ENCODE assay signal across 19 cellular contexts in genomic region chr2:203175371-203175770, GRCh38.
DNase-seq lines count a peak whose midpoint lies in the region; ATAC-seq and TF ChIP-seq lines count a peak whose summit lies in the region.
"Had no signal": no experiment of that assay in that cellular context is flagged by ENCODE, and none has a peak within 500 bp of the region (broad histone marks: within the 10 kb centered on the region; RNA-seq: fewer than 3 reads in every experiment).

No MANE protein-coding gene starts in this region.

- intact Hi-C loops in PC-3 (cut with micrococcal nuclease) = no loop called here

- no peaks in the 10 kb centered on the region for H3K27me3 ChIP-seq in PC-3 (ENCODE audit: low read length)
- no peaks in the 10 kb centered on the region for H3K27me3 ChIP-seq in osteoblast (ENCODE audit: insufficient read depth, low read length)
- H3K27me3 ChIP-seq: Peyer's patch had no signal

- ATAC-seq in PC-3 (peak; percentile 40; the same call in 1 of the 2 replicates), GM18519 (IDR thresholded peaks at IDR 0.05; ENCODE audit: low FRiP score, unreplicated experiment) (no peak)
- ATAC-seq: K562 had no signal

- CTCF ChIA-PET in PC-3 (lab: Charles Lee) = no interaction called here

- BruUV-seq in PC-3 (replicated peaks; lab: Mats Ljungman, UMichigan) = no TSS peak

- H4K20me1 ChIP-seq in PC-3 (ENCODE audit: low read length) (no peaks in the 10 kb centered on the region), osteoblast (ENCODE audit: insufficient read depth, low read length) (no peaks in the 10 kb centered on the region)

- H3K27ac Mint-ChIP-seq in activated T-cell treated with anti-CD3 and anti-CD28 coated beads, Interleukin-2, amount 50 U/mL, for 24 hours = no peak overlapping the region
- H3K27ac Mint-ChIP-seq: CD4-positive, alpha-beta T cell had no signal

- peak; percentile 28 for DNase-seq in A172 (ENCODE audit: low spot score)
- no peak for DNase-seq in PC-3
- DNase-seq in caudate nucleus (lab: John Stamatoyannopoulos, UW) = peak in 3 of 61 donors; percentile 0 to 61 (median 44)
- DNase-seq in osteoblast (ENCODE audit: insufficient read length, low spot score, missing footprints) = no peak
- no peak for DNase-seq in activated T-cell treated with anti-CD3 and anti-CD28 coated beads, Interleukin-2, amount 50 U/mL, for 24 hours
- no peak for DNase-seq in cerebellar cortex (ENCODE audit: low spot score)
- no peak for DNase-seq in NCI-H748 treated with DMSO at 0.1 percent for 48 hours (lab: John Stamatoyannopoulos, UW)
- DNase-seq: Caco-2; CD4-positive, alpha-beta T cell; GF-D8; NCI-H1105 treated with DMSO at 0.1 percent for 48 hours; NCI-H1694; NCI-H2081 treated with DMSO at 0.1 percent for 48 hours; NCI-H446 treated with DMSO at 0.1 percent for 48 hours; NCI-H69; Peyer's patch had no signal

- no peak overlapping the region for H3K4me3 ChIP-seq in PC-3 (ENCODE audit: low read length)
- H3K4me3 ChIP-seq in osteoblast (ENCODE audit: insufficient read depth, low read length) = no peak overlapping the region
- H3K4me3 ChIP-seq: K562, Peyer's patch had no signal

- H3K4me1 ChIP-seq in PC-3 (ENCODE audit: insufficient read depth, low read length) (no peaks in the 10 kb centered on the region), osteoblast (ENCODE audit: insufficient read depth, low read length) (peaks cover 4% of the 10 kb centered on the region)
- H3K4me1 ChIP-seq: Caco-2, Peyer's patch had no signal

- peaks cover 6% of the 10 kb centered on the region for H3K4me1 Mint-ChIP-seq in activated T-cell treated with anti-CD3 and anti-CD28 coated beads, Interleukin-2, amount 50 U/mL, for 24 hours (ENCODE audit: low read depth)

- POLR2A ChIA-PET in PC-3 (lab: Charles Lee; ENCODE audit: unreplicated experiment) = interaction anchor here (0.6 kb wide), 1 partner anchor 595 kb away, joined by 4 read pairs; no protein-coding TSS in a partner anchor

- H3K36me3 ChIP-seq in PC-3 (ENCODE audit: low read depth, low read length) = no peaks in the 10 kb centered on the region
- H3K36me3 ChIP-seq in osteoblast (ENCODE audit: insufficient read depth, low read length) = peaks cover 23% of the 10 kb centered on the region

- no peak overlapping the region for H2AFZ ChIP-seq in PC-3 (ENCODE audit: low read length)
- no peak overlapping the region for H2AFZ ChIP-seq in osteoblast (ENCODE audit: low read length)

- no peak overlapping the region for H3K9ac ChIP-seq in PC-3 (ENCODE audit: low read length)

- no peaks in the 10 kb centered on the region for H3K27me3 Mint-ChIP-seq in activated T-cell treated with anti-CD3 and anti-CD28 coated beads, Interleukin-2, amount 50 U/mL, for 24 hours
- H3K27me3 Mint-ChIP-seq: CD4-positive, alpha-beta T cell had no signal

- H3K9me2 ChIP-seq in PC-3 (replicated peaks; ENCODE audit: low read length) = no peaks in the 10 kb centered on the region

- H3K79me2 ChIP-seq in PC-3 (ENCODE audit: low read length) = no peaks in the 10 kb centered on the region
- H3K79me2 ChIP-seq in osteoblast (ENCODE audit: insufficient read depth, low read length) = no peaks in the 10 kb centered on the region

- H3K4me2 ChIP-seq in PC-3 (ENCODE audit: low read length) = no peak overlapping the region
- H3K4me2 ChIP-seq in osteoblast (ENCODE audit: insufficient read depth, low read length) = no peak overlapping the region

- H3K36me3 Mint-ChIP-seq in activated T-cell treated with anti-CD3 and anti-CD28 coated beads, Interleukin-2, amount 50 U/mL, for 24 hours (ENCODE audit: low read depth) = peaks cover 15% of the 10 kb centered on the region

- H3F3A ChIP-seq in PC-3 (ENCODE audit: low read length, unreplicated experiment) = no peaks in the 10 kb centered on the region

- H3K9me3 ChIP-seq in PC-3 (ENCODE audit: low read length) (no peaks in the 10 kb centered on the region), osteoblast (ENCODE audit: low read depth, low read length) (no peaks in the 10 kb centered on the region)
- H3K9me3 ChIP-seq: Caco-2, Peyer's patch had no signal

- no peak overlapping the region for H3K27ac ChIP-seq in PC-3 (ENCODE audit: low read length)
- H3K27ac ChIP-seq in caudate nucleus (ENCODE audit: low read depth, low read length) = peak overlapping the region; percentile 92
- H3K27ac ChIP-seq in osteoblast (ENCODE audit: low read depth, low read length) = peak overlapping the region; percentile 1
- H3K27ac ChIP-seq: 22Rv1, Peyer's patch had no signal

- no peak overlapping the region for H3K4me3 Mint-ChIP-seq in activated T-cell treated with anti-CD3 and anti-CD28 coated beads, Interleukin-2, amount 50 U/mL, for 24 hours
- H3K4me3 Mint-ChIP-seq: CD4-positive, alpha-beta T cell had no signal

- H3K9me3 Mint-ChIP-seq in activated T-cell treated with anti-CD3 and anti-CD28 coated beads, Interleukin-2, amount 50 U/mL, for 24 hours = no peaks in the 10 kb centered on the region
- H3K9me3 Mint-ChIP-seq: CD4-positive, alpha-beta T cell had no signal

- TF ChIP-seq CTCF in PC-3 (conservative IDR thresholded peaks at IDR 0.05; ENCODE audit: low read depth, low read length) (no peak), osteoblast (IDR thresholded peaks at IDR 0.05; ENCODE audit: extremely low read depth, low read depth, low read length) (no peak)
